8 cellular contexts compared by ENCODE assay signal in genomic region chr19:10653482-10653731, GRCh38. TPM values are rescaled to one million over a fixed set of nuclear protein-coding genes. Genes with fewer than 3 reads are reported as not detected.
DNase-seq lines count a peak whose midpoint lies in the region; ATAC-seq and TF ChIP-seq lines count a peak whose summit lies in the region.

No MANE protein-coding gene starts in this region.

- no peak for ATAC-seq in GM18861 (IDR thresholded peaks at IDR 0.05; ENCODE audit: unreplicated experiment)

- peak overlapping the region; percentile 76 for H3K4me3 ChIP-seq in GM12875 (ENCODE audit: low read depth, low read length)
- peak overlapping the region; percentile 83 for H3K4me3 ChIP-seq in SK-N-MC
- peak overlapping the region; percentile 98 for H3K4me3 ChIP-seq in fibroblast of pulmonary artery (replicated peaks; ENCODE audit: low read depth, low read length)
- peak overlapping the region; percentile 85 to 100 for H3K4me3 ChIP-seq in prostate gland

- in situ Hi-C loops in GM13977 (cut with MboI; ENCODE audit: low pct_unique_long_range_greater_than_20kb, low sequenced_read_pairs, unreplicated experiment) = no loop called here

- H3K36me3 ChIP-seq in SK-N-MC (ENCODE audit: insufficient read depth, low read length) (peaks cover 41% of the 10 kb centered on the region), prostate gland (no peaks in the 10 kb centered on the region)

- WGBS in prostate gland = 0% methylated on average over 11 of the region's 18 CpGs

- H3K9ac ChIP-seq in SK-N-MC (ENCODE audit: insufficient read length) = peak overlapping the region; percentile 100

- peaks cover 7% of the 10 kb centered on the region for H3K4me1 ChIP-seq in prostate gland (replicated peaks)

- H3K27me3 ChIP-seq in prostate gland (replicated peaks; ENCODE audit: insufficient read depth) = no peaks in the 10 kb centered on the region

- intact Hi-C loops in prostate gland (cut with DNase I) = loop anchor here (5.0 kb wide), 1 partner anchor 39 kb away; no protein-coding TSS in a partner anchor

- TF ChIP-seq CTCF in GM12875 (IDR thresholded peaks at IDR 0.05; ENCODE audit: borderline replicate concordance, insufficient read depth, low read depth, low read length) (no peak), fibroblast of pulmonary artery (IDR thresholded peaks at IDR 0.05; ENCODE audit: low read length, missing control alignments) (no peak), prostate gland (IDR thresholded peaks at IDR 0.05) (no peak), GM13977 (IDR thresholded peaks at IDR 0.05; ENCODE audit: extremely low read depth, insufficient read depth, missing control alignments) (no peak)

- H3K27ac ChIP-seq in SK-N-MC (peak overlapping the region; percentile 95), prostate gland (peak overlapping the region; percentile 98 to 99)

- H3K9me3 ChIP-seq in SK-N-MC (ENCODE audit: low read depth, low read length) (no peaks in the 10 kb centered on the region), prostate gland (no peaks in the 10 kb centered on the region)

- no peak for DNase-seq in SK-N-MC (ENCODE audit: low read depth, low spot score)
- DNase-seq in fibroblast of pulmonary artery (ENCODE audit: low read depth) = no peak
- no peak for DNase-seq in prostate gland (ENCODE audit: low spot score)
- no peak for DNase-seq in GM13977 (ENCODE audit: low spot score)
- DNase-seq in stimulated activated CD8-positive, alpha-beta memory T cell treated with anti-CD3 and anti-CD28 coated beads, Interleukin-4, amount 100 ng/mL, for 48 hours = no peak
- no peak for DNase-seq in mucosa of gallbladder (ENCODE audit: low spot score)

- no peak for TF ChIP-seq POLR2A in prostate gland (IDR thresholded peaks at IDR 0.05)

RNA-seq across cellular contexts. Expression of gene ILF3, which starts 0.7 kb away (rescaled TPM):
- 100 to 1,000 TPM; 112 to 192 TPM for total RNA-seq in prostate gland
- 162 TPM for total RNA-seq in mucosa of gallbladder

RNA-seq across cellular contexts. Expression of gene SLC44A2, which starts 28.1 kb away (rescaled TPM):
- 100 to 1,000 TPM in 1 of 2 donors, 10 to 100 TPM in 1; 91.1 to 402 TPM for total RNA-seq in prostate gland
- total RNA-seq in mucosa of gallbladder = 223 TPM

RNA-seq across cellular contexts. Expression of gene QTRT1, which starts 47.8 kb away (rescaled TPM):
- total RNA-seq in prostate gland (10 to 100 TPM; 45.0 to 49.0 TPM), mucosa of gallbladder (48.2 TPM)
